In the genomic region with DNA sequence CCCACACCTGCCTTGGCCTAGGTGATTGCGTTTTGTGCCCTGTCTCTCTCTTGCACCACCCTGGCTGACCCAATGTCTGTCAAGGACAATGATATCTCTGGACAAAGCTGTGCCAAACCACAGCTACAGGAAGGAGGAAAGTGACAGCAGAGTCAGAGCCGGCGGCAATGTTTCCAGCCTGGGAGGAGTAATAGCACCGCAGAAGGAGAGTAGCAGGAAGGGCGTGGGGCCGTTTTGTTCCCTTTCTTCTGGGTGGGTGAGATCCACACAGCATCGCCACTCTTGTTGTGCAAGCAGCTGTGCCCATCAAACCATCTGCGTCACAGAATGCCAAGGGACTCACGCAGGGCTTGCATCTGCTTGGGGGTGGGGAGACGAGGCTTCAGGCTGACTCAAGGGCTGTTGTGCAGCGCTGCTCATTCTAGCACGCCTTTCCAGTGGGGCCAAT, we compare ENCODE assay signal across 17 cellular contexts.
DNase-seq lines count a peak whose midpoint lies in the region; ATAC-seq and TF ChIP-seq lines count a peak whose summit lies in the region.
"Had no signal": no experiment of that assay in that cellular context is flagged by ENCODE, and none has a peak within 500 bp of the region (broad histone marks: within the 10 kb centered on the region; RNA-seq: fewer than 3 reads in every experiment).

No MANE protein-coding gene starts in this region.

- DNase-seq in NCI-H2107 treated with DMSO at 0.1 percent for 48 hours (lab: John Stamatoyannopoulos, UW; ENCODE audit: unreplicated experiment): peak; percentile 58
- no peak for DNase-seq in NCI-H2107 (lab: John Stamatoyannopoulos, UW)
- DNase-seq in anterior cingulate cortex (lab: John Stamatoyannopoulos, UW): peak in 47 of 58 donors; percentile 2 to 79 (median 30)
- peak; percentile 10 for DNase-seq in midbrain (lab: John Stamatoyannopoulos, UW)
- DNase-seq in ureter (ENCODE audit: low spot score): peak; percentile 43
- no peak for DNase-seq in activated T-cell treated with anti-CD3 and anti-CD28 coated beads, Interleukin-2, amount 50 U/mL, for 48 hours
- no peak for DNase-seq in GM20000 (ENCODE audit: low spot score)
- DNase-seq: ACHN; activated CD4-positive, alpha-beta T cell treated with anti-CD3 and anti-CD28 coated beads for 4 hours; activated naive CD4-positive, alpha-beta T cell treated with anti-CD3 and anti-CD28 coated beads for 36 hours; GDM1; H9; NCI-H510A treated with DMSO at 0.1 percent for 48 hours; small intestine had no signal

- no peak for ATAC-seq in GM19463 (IDR thresholded peaks at IDR 0.05; ENCODE audit: unreplicated experiment)
- ATAC-seq: foreskin keratinocyte, SK-N-SH treated with all-trans-retinoic acid at 6 μM for 48 hours had no signal

- no peak for TF ChIP-seq CTCF in GM20000 (IDR thresholded peaks at IDR 0.05; ENCODE audit: extremely low read depth, missing control alignments)

Comparison
In these comparisons a context has a peak if more than half of its experiments do, and no peak if none do; other contexts are left out.
1. DNase-seq: peak in NCI-H2107 treated with DMSO at 0.1 percent for 48 hours (single experiment), anterior cingulate cortex (47 of 58), midbrain (single experiment) and ureter (single experiment); none in NCI-H2107 (single experiment), activated T-cell treated with anti-CD3 and anti-CD28 coated beads, Interleukin-2, amount 50 U/mL, for 48 hours (0 of 2) and GM20000 (single experiment).